In genomic region chr3:8472549-8472948, GRCh38 we compare ENCODE assay signal across 1 cellular context.
TF ChIP-seq lines count a peak whose summit lies in the region.

No MANE protein-coding gene starts in this region.

TF ChIP-seq in GM23338, 12 proteins besides CTCF, POLR2A, EP300 and RAD21:
- TF ChIP-seq ZNF114 (CRISPR knock-in tag; IDR thresholded peaks at IDR 0.05) (no peak), EZH2phosphoT487 (IDR thresholded peaks at IDR 0.05; ENCODE audit: unreplicated experiment) (no peak), JUNB (IDR thresholded peaks at IDR 0.05; ENCODE audit: unreplicated experiment) (no peak), ZNF462 (CRISPR knock-in tag; IDR thresholded peaks at IDR 0.05) (no peak), POLR2AphosphoS5 (IDR thresholded peaks at IDR 0.05; ENCODE audit: low read depth) (no peak), STAT1 (IDR thresholded peaks at IDR 0.05; ENCODE audit: unreplicated experiment) (no peak), ZNF331 (CRISPR knock-in tag; IDR thresholded peaks at IDR 0.05; ENCODE audit: low read depth) (no peak), EZH2 (IDR thresholded peaks at IDR 0.05; ENCODE audit: low read depth, unreplicated experiment) (no peak)
